In the genomic region with DNA sequence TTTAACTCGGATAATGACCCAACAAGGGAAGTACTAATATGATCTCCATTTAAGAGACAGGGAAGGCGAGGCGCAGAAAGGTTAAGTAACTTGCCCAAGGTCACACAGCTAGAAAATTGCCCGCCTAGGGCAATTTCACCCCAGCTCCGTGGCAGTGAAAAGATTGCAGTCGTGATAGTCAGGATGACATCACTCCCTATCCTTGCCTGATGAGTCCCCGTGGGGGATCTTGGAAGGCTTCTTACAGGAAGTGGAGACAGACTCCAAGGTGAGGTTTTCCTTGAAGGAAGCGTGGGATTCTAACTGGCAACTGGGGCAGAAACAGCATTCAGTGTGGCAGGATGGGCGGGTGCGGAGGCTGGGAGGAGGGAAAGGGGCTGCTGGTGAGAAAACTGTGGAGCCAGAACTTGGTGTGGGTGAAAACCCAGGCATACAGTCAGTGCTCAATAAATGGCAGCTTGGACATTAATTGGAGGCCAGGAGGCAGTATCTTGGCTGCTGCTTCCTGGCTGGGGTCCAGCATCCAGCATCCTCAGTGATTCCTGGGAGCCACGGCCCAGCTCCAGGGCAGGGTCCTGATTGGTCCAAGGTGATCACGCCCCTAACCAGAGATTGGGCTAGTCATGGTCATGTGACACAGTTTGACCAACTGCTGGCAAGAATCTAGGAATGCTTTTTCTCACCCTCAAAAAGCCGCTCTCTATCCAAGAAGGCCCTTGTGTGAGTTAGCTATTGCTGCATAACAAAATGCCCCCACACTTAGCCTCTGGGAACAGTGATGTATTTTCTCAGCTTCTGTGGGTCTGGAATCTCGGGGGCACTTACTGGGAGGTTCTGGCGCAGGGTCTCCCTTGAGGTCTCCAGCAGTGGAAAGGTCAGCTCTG, we compare ENCODE assay signal across 12 cellular contexts.
DNase-seq lines count a peak whose midpoint lies in the region; ATAC-seq and TF ChIP-seq lines count a peak whose summit lies in the region.
"Had no signal": no experiment of that assay in that cellular context is flagged by ENCODE, and none has a peak within 500 bp of the region (broad histone marks: within the 10 kb centered on the region; RNA-seq: fewer than 3 reads in every experiment).

No MANE protein-coding gene starts in this region.

- no peak for ATAC-seq in left colon
- no peak for ATAC-seq in HG03378 (IDR thresholded peaks at IDR 0.05; ENCODE audit: unreplicated experiment)

- no peaks in the 10 kb centered on the region for H3K36me3 ChIP-seq in SJSA1
- H3K36me3 ChIP-seq: ovary, WERI-Rb-1 had no signal

- DNase-seq in GM04504 (ENCODE audit: low read depth) (peak; percentile 60), SJSA1 (ENCODE audit: low read depth in 1 of 2, low spot score in 2 of 2) (peak; percentile 71 to 77), fibroblast of villous mesenchyme (ENCODE audit: low read depth) (peak; percentile 72), left colon (no peak), OCI-M2 (lab: John Stamatoyannopoulos, UW; ENCODE audit: unreplicated experiment) (no peak)
- DNase-seq in activated T-cell treated with anti-CD3 and anti-CD28 coated beads, Interleukin-2, amount 50 U/mL, for 48 hours = no peak
- DNase-seq: activated naive CD4-positive, alpha-beta T cell treated with anti-CD3 and anti-CD28 coated beads, Interleukin-2, amount 10 ng/mL, durations not matched to agents 7 days and 5 days; NCI-H524 treated with DMSO at 0.1 percent for 48 hours; WERI-Rb-1 had no signal

- intact Hi-C loops in left colon (cut with DNase I, micrococcal nuclease) = no loop called here

- peaks cover 73% of the 10 kb centered on the region for H3K4me1 ChIP-seq in SJSA1 (replicated peaks)

- H3K4me3 ChIP-seq in SJSA1 (no peak overlapping the region), fibroblast of villous mesenchyme (ENCODE audit: low read depth, low read length) (no peak overlapping the region), skin epidermis (no peak overlapping the region)

- no peaks in the 10 kb centered on the region for H3K27me3 ChIP-seq in SJSA1 (replicated peaks)
- H3K27me3 ChIP-seq: ovary had no signal

- H3K9me3 ChIP-seq in SJSA1 (replicated peaks) = no peaks in the 10 kb centered on the region; the same call in 1 of the 2 replicates
- H3K9me3 ChIP-seq: ovary had no signal

- peak overlapping the region; percentile 93 for H3K27ac ChIP-seq in SJSA1
- H3K27ac ChIP-seq in skin epidermis = peak overlapping the region in 16 of 21 experiments; percentile 39 to 87 (median 72)

- TF ChIP-seq CTCF in fibroblast of villous mesenchyme (IDR thresholded peaks at IDR 0.05; ENCODE audit: insufficient read depth, low read depth, low read length) = no peak

Comparison
In these comparisons a context has a peak if more than half of its experiments do, and no peak if none do; other contexts are left out.
1. DNase-seq: peak in GM04504 (single experiment), SJSA1 (2 of 2) and fibroblast of villous mesenchyme (single experiment); none in activated T-cell treated with anti-CD3 and anti-CD28 coated beads, Interleukin-2, amount 50 U/mL, for 48 hours (0 of 2), left colon (0 of 2) and OCI-M2 (single experiment).